ENCODE assay signal across 9 cellular contexts in the genomic region with DNA sequence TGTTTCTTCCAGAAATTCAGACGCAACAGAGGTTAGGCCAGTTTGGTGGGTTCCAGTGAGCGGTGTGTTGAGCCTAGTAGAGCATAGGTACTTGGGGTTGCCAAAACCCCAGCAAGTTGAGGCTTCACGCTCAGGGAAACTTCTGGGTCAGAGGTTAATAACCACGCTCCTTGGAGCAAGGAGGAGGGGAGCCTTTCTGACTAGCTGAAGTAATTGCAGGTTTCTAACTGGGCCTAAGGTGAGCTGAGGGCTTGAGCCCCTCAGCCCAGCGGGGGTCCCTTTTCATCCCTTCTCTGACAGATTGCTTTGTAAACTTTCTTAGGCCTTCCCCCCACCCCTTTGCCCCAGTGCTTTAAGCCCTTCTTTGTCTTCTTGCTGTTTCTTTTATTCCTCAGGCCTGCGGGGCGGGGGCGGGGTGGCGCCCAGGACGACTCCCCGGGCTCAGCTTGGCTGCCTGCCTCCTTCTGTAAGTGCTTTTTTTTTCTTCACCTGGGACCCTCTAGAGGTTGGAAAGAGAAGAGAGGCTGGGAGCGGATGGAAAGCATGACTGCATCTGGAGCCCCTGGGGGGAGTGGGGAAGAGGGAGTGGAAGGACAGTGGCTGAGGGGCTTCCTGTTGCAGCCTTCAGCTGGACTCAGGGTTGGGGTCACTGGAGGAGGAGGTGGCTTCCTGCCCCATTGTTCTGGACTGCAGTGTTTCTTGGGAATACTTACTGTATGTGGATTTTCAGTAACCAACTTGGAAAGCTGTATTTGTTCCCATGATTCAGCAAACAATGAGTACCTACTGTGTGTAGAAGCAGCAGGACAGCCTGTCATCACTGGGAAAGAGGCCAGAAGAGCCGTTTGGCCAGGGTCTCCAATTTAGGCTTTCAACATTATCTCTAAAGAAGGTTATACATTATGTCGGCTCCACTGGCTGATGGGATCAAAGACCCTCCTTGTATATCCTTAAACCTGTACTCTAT. TPM values are rescaled to one million over a fixed set of nuclear protein-coding genes. Genes with fewer than 3 reads are reported as not detected.
DNase-seq lines count a peak whose midpoint lies in the region; ATAC-seq and TF ChIP-seq lines count a peak whose summit lies in the region.
"Had no signal": no experiment of that assay in that cellular context is flagged by ENCODE, and none has a peak within 500 bp of the region (broad histone marks: within the 10 kb centered on the region; RNA-seq: fewer than 3 reads in every experiment).

No MANE protein-coding gene starts in this region.

- no peak for ATAC-seq in GM18511 (IDR thresholded peaks at IDR 0.05; ENCODE audit: unreplicated experiment)

- DNase-seq in ELF-1 (ENCODE audit: low read depth, low spot score) (peak; percentile 99), fibroblast of gingiva (ENCODE audit: low read depth) (peak; percentile 46), renal cortical epithelial cell (ENCODE audit: low read depth) (peak; percentile 56), DMS53 (lab: John Stamatoyannopoulos, UW) (no peak), epidermal melanocyte (ENCODE audit: insufficient read length, low spot score) (no peak), hippocampal formation (lab: John Stamatoyannopoulos, UW) (no peak)
- DNase-seq: kidney glomerular epithelial cell had no signal

TF ChIP-seq in PFSK-1, 5 proteins besides CTCF, POLR2A, EP300 and RAD21:
- TF ChIP-seq TAF1 (IDR thresholded peaks at IDR 0.05; ENCODE audit: borderline replicate concordance, insufficient read depth, low read length) (no peak), FOXP2 (optimal IDR thresholded peaks at IDR 0.05; ENCODE audit: borderline replicate concordance, extremely low read depth, extremely low read length, insufficient read depth) (peak; percentile 64)

RNA-seq across cellular contexts. Expression of a gene that starts 1.4 kb away (rescaled TPM):
- polyA plus RNA-seq in PFSK-1 (2012; ENCODE audit: insufficient read length, low read depth) = 7.3 TPM
- 19.8 and 35.2 TPM in 2 replicates for total RNA-seq in renal cortical epithelial cell

RNA-seq across cellular contexts. Expression of a gene that starts 26.9 kb away (rescaled TPM):
- 89.0 TPM for polyA plus RNA-seq in PFSK-1 (2012; ENCODE audit: insufficient read length, low read depth)
- total RNA-seq in renal cortical epithelial cell = 65.8 and 131 TPM in 2 replicates

RNA-seq across cellular contexts. Expression of a gene that starts 53.5 kb away (rescaled TPM):
- 2.7 TPM for polyA plus RNA-seq in PFSK-1 (2012; ENCODE audit: insufficient read length, low read depth)
- 4.2 and 9.6 TPM in 2 replicates for total RNA-seq in renal cortical epithelial cell

Comparison
In these comparisons a context has a peak if more than half of its experiments do, and no peak if none do; other contexts are left out.
1. DNase-seq: peak in ELF-1 (single experiment), fibroblast of gingiva (single experiment) and renal cortical epithelial cell (single experiment); none in DMS53 (single experiment), epidermal melanocyte (single experiment) and hippocampal formation (0 of 2).